Comparison of ENCODE assay signal across 18 cellular contexts in the genomic region with DNA sequence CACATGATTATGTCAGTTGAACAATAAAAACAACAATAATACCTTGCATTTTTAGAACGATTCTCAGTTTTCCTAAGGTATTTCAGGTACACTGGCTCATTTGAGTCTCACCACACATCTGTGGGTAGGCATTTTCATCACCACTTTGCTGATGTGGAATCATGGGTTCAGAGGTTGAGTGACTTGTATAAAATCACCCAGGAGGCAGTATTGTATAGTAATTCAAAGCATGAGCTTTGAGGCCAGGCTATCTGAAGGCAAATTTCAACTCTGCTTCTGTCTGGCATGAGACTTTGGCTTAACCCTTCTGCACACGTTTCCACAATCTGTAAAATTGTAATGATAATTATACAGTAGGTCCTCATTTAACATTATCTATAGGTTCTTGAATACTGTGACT.
"Had no signal": no experiment of that assay in that cellular context is flagged by ENCODE, and none has a peak within 500 bp of the region (broad histone marks: within the 10 kb centered on the region; RNA-seq: fewer than 3 reads in every experiment).

No MANE protein-coding gene starts in this region.

- H3K9me3 ChIP-seq: colonic mucosa, heart left ventricle, sigmoid colon, suprapubic skin, thyroid gland had no signal

- H3K36me3 Mint-ChIP-seq: naive thymus-derived CD8-positive, alpha-beta T cell; type B pancreatic cell had no signal

- H3K4me3 Mint-ChIP-seq: naive thymus-derived CD8-positive, alpha-beta T cell; type B pancreatic cell had no signal

- ATAC-seq: foreskin keratinocyte; heart left ventricle; left lobe of liver; naive thymus-derived CD8-positive, alpha-beta T cell had no signal

- H3K4me1 ChIP-seq: colonic mucosa, foreskin keratinocyte, heart left ventricle, sigmoid colon, suprapubic skin, thyroid gland had no signal

- H3K4me3 ChIP-seq: colonic mucosa, heart left ventricle, sigmoid colon, skin epidermis, suprapubic skin, thyroid gland had no signal

- DNase-seq: colonic mucosa; dermis blood vessel endothelial cell; erythroblast; foreskin keratinocyte; heart left ventricle; hippocampal formation; kidney glomerular epithelial cell; mammary epithelial cell; naive thymus-derived CD8-positive, alpha-beta T cell; posterior cingulate gyrus; sigmoid colon; stimulated activated CD4-positive, alpha-beta T cell treated with anti-CD3 and anti-CD28 coated beads, Interleukin-12 subunit alpha, Interleukin-12 subunit beta, amount 100 ng/mL, for 4 hours; stimulated activated naive CD4-positive, alpha-beta T cell; thyroid gland had no signal

- H3K27ac ChIP-seq: colonic mucosa, foreskin keratinocyte, heart left ventricle, sigmoid colon, skin epidermis, suprapubic skin, thyroid gland had no signal

- H3K27ac Mint-ChIP-seq: type B pancreatic cell had no signal

- H3K36me3 ChIP-seq: colonic mucosa, heart left ventricle, sigmoid colon, suprapubic skin, thyroid gland had no signal

- H3K9me3 Mint-ChIP-seq: naive thymus-derived CD8-positive, alpha-beta T cell; type B pancreatic cell had no signal
